11 cellular contexts compared by ENCODE assay signal in genomic region chr2:163667064-163667887, GRCh38.
A peak's percentile ranks its signal among the peaks of the same experiment; 100 is the strongest.
DNase-seq lines count a peak whose midpoint lies in the region; ATAC-seq and TF ChIP-seq lines count a peak whose summit lies in the region.
"Had no signal": no experiment of that assay in that cellular context is flagged by ENCODE, and none has a peak within 500 bp of the region (broad histone marks: within the 10 kb centered on the region; RNA-seq: fewer than 3 reads in every experiment).

No MANE protein-coding gene starts in this region.

- H3K27ac Mint-ChIP-seq in activated CD4-positive, alpha-beta T cell treated with anti-CD3 and anti-CD28 coated beads, Interleukin-2, amount 10 ng/mL, durations not matched to agents 24 days and 14 days = no peak overlapping the region
- H3K27ac Mint-ChIP-seq in activated T-helper 17 cell treated with anti-CD3 and anti-CD28 coated beads, Interleukin-2, amount 50 U/mL, for 72 hours = no peak overlapping the region

- H3K27ac ChIP-seq in adrenal gland = peak overlapping the region in 1 of 5 donors; percentile 57
- H3K27ac ChIP-seq: gastrocnemius medialis had no signal

- no peaks in the 10 kb centered on the region for H3K9me3 ChIP-seq in adrenal gland (replicated peaks in 1 of 3)
- H3K9me3 ChIP-seq: gastrocnemius medialis had no signal

- H3K27me3 ChIP-seq in adrenal gland = no peaks in the 10 kb centered on the region
- H3K27me3 ChIP-seq: gastrocnemius medialis had no signal

- no peak overlapping the region for H3K4me3 Mint-ChIP-seq in activated CD4-positive, alpha-beta T cell treated with anti-CD3 and anti-CD28 coated beads, Interleukin-2, amount 10 ng/mL, durations not matched to agents 24 days and 14 days
- H3K4me3 Mint-ChIP-seq in activated T-helper 17 cell treated with anti-CD3 and anti-CD28 coated beads, Interleukin-2, amount 50 U/mL, for 72 hours = no peak overlapping the region

- no peak for TF ChIP-seq POLR2A in adrenal gland (IDR thresholded peaks at IDR 0.05)

- ATAC-seq in activated T-helper 17 cell treated with anti-CD3 and anti-CD28 coated beads, Interleukin-2, amount 50 U/mL, for 72 hours (replicated peaks) = no peak
- ATAC-seq: gastrocnemius medialis had no signal

- intact Hi-C loops in adrenal gland (cut with DNase I) = no loop called here
- intact Hi-C loops in activated CD4-positive, alpha-beta T cell treated with anti-CD3 and anti-CD28 coated beads, Interleukin-2, amount 10 ng/mL, durations not matched to agents 24 days and 14 days (cut with micrococcal nuclease) = no loop called here

- H3K4me1 ChIP-seq in adrenal gland (replicated peaks in 1 of 2) = peaks cover 3 to 11% of the 10 kb centered on the region in 2 donors

- no peak for TF ChIP-seq CTCF in adrenal gland (IDR thresholded peaks at IDR 0.05)

- WGBS in adrenal gland, 4 donors = 38 to 51% (median 47%) methylated on average over 4 of the region's 4 CpGs

- no peaks in the 10 kb centered on the region for H3K4me1 Mint-ChIP-seq in activated CD4-positive, alpha-beta T cell treated with anti-CD3 and anti-CD28 coated beads, Interleukin-2, amount 10 ng/mL, durations not matched to agents 24 days and 14 days
- no peaks in the 10 kb centered on the region for H3K4me1 Mint-ChIP-seq in activated T-helper 17 cell treated with anti-CD3 and anti-CD28 coated beads, Interleukin-2, amount 50 U/mL, for 72 hours

- no peaks in the 10 kb centered on the region for H3K36me3 Mint-ChIP-seq in activated CD4-positive, alpha-beta T cell treated with anti-CD3 and anti-CD28 coated beads, Interleukin-2, amount 10 ng/mL, durations not matched to agents 24 days and 14 days (ENCODE audit: low read depth)
- H3K36me3 Mint-ChIP-seq in activated T-helper 17 cell treated with anti-CD3 and anti-CD28 coated beads, Interleukin-2, amount 50 U/mL, for 72 hours (ENCODE audit: low read depth) = no peaks in the 10 kb centered on the region

- H3K4me3 ChIP-seq in adrenal gland (no peak overlapping the region), skeletal muscle cell (ENCODE audit: low read depth, low read length) (no peak overlapping the region)
- H3K4me3 ChIP-seq: gastrocnemius medialis had no signal

- no peaks in the 10 kb centered on the region for H3K9me3 Mint-ChIP-seq in activated CD4-positive, alpha-beta T cell treated with anti-CD3 and anti-CD28 coated beads, Interleukin-2, amount 10 ng/mL, durations not matched to agents 24 days and 14 days
- peaks cover 5% of the 10 kb centered on the region for H3K9me3 Mint-ChIP-seq in activated T-helper 17 cell treated with anti-CD3 and anti-CD28 coated beads, Interleukin-2, amount 50 U/mL, for 72 hours

- no peaks in the 10 kb centered on the region for H3K36me3 ChIP-seq in adrenal gland (replicated peaks in 1 of 2)
- H3K36me3 ChIP-seq: gastrocnemius medialis had no signal

- no peaks in the 10 kb centered on the region for H3K27me3 Mint-ChIP-seq in activated CD4-positive, alpha-beta T cell treated with anti-CD3 and anti-CD28 coated beads, Interleukin-2, amount 10 ng/mL, durations not matched to agents 24 days and 14 days
- no peaks in the 10 kb centered on the region for H3K27me3 Mint-ChIP-seq in activated T-helper 17 cell treated with anti-CD3 and anti-CD28 coated beads, Interleukin-2, amount 50 U/mL, for 72 hours

- DNase-seq in H4 (ENCODE audit: low spot score) = peak; percentile 81
- peak in 6 of 7 donors; percentile 16 to 64 (median 52) for DNase-seq in adrenal gland
- DNase-seq in glomerular visceral epithelial cell (ENCODE audit: extremely low spot score) = peak; percentile 81
- peak; percentile 71 for DNase-seq in skeletal muscle cell (ENCODE audit: low read depth)
- no peak for DNase-seq in activated CD4-positive, alpha-beta T cell treated with anti-CD3 and anti-CD28 coated beads, Interleukin-2, amount 10 ng/mL, durations not matched to agents 24 days and 14 days
- DNase-seq in NCI-H774 (lab: John Stamatoyannopoulos, UW) = no peak
- no peak for DNase-seq in DMS153 treated with DMSO at 0.1 percent for 48 hours (lab: John Stamatoyannopoulos, UW; ENCODE audit: unreplicated experiment)
- DNase-seq: gastrocnemius medialis, NCI-H2029, nucleus accumbens had no signal

Comparison
In these comparisons a context has a peak if more than half of its experiments do, and no peak if none do; other contexts are left out.
1. DNase-seq: peak in H4 (single experiment), adrenal gland (6 of 7), glomerular visceral epithelial cell (single experiment) and skeletal muscle cell (single experiment); none in activated CD4-positive, alpha-beta T cell treated with anti-CD3 and anti-CD28 coated beads, Interleukin-2, amount 10 ng/mL, durations not matched to agents 24 days and 14 days (single experiment), NCI-H774 (single experiment) and DMS153 treated with DMSO at 0.1 percent for 48 hours (single experiment).